Comparison of ENCODE assay signal across 20 cellular contexts in the genomic region with DNA sequence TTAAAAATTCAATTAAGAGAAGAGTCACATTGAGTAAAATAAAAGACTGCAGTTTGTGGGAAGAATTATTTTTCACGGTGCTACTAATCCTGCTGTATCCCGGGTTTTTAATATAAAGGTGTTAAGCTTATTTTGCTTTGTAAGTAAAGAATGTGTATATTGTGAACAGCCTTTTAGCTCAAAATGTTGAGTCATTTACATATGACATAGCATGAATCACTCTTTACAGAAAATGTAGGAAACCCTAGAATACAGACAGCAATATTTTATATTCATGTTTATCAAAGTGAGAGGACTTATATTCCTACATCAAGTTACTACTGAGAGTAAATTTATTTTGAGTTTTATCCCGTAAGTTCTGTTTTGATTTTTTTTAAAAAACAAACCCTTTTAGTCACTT. TPM values are rescaled to one million over a fixed set of nuclear protein-coding genes. Genes with fewer than 3 reads are reported as not detected.
"Had no signal": no experiment of that assay in that cellular context is flagged by ENCODE, and none has a peak within 500 bp of the region (broad histone marks: within the 10 kb centered on the region; RNA-seq: fewer than 3 reads in every experiment).

No MANE protein-coding gene starts in this region.

- H3K9me3 ChIP-seq: esophagus squamous epithelium, lower lobe of right lung, testis, upper lobe of left lung had no signal

- FAIRE-seq: keratinocyte had no signal

- H3K9ac ChIP-seq: parathyroid adenoma had no signal

- H3K4me1 ChIP-seq: esophagus squamous epithelium, lower lobe of right lung, parathyroid adenoma, testis, upper lobe of left lung had no signal

- H3K27ac ChIP-seq: brain microvascular endothelial cell, esophagus squamous epithelium, lower lobe of right lung, parathyroid adenoma, testis, upper lobe of left lung had no signal

- H3K4me3 ChIP-seq: esophagus squamous epithelium, lower lobe of right lung, testis, upper lobe of left lung had no signal

- ATAC-seq: activated CD8-positive, alpha-beta T cell treated with anti-CD3 and anti-CD28 coated beads, Interleukin-2, amount 10 ng/mL, durations not matched to agents 7 days and 5 days; lower lobe of right lung; natural killer cell; sciatic nerve; stimulated activated memory B cell treated with anti-CD40 and anti-IgM and Interleukin-4, amounts not matched to agents 10 μg/mL and 1 μg/mL and 100 μg/mL, for 72 hours had no signal

- H2AFZ ChIP-seq: parathyroid adenoma had no signal

- H3K36me3 ChIP-seq: brain microvascular endothelial cell, esophagus squamous epithelium, lower lobe of right lung, upper lobe of left lung had no signal

- H3K79me2 ChIP-seq: parathyroid adenoma had no signal

- DNase-seq: activated CD4-positive, alpha-beta T cell treated with anti-CD3 and anti-CD28 coated beads, Interleukin-2, amount 10 ng/mL, durations not matched to agents 7 days and 5 days; activated CD8-positive, alpha-beta T cell treated with anti-CD3 and anti-CD28 coated beads, Interleukin-2, amount 10 ng/mL, durations not matched to agents 7 days and 5 days; activated naive CD4-positive, alpha-beta T cell treated with anti-CD3 and anti-CD28 coated beads for 36 hours; activated T-cell treated with anti-CD3 and anti-CD28 coated beads, Interleukin-2, amount 50 U/mL, for 24 hours; aorta; brain microvascular endothelial cell; cerebellar nuclear complex; effector CD8-positive, alpha-beta T cell; esophagus squamous epithelium; glutamatergic neuron; hippocampal formation; lower lobe of right lung; natural killer cell; stimulated activated CD4-positive, alpha-beta T cell treated with anti-CD3 and anti-CD28 coated beads, Interleukin-4, amount 100 ng/mL, for 4 hours; testis; upper lobe of left lung had no signal

- H3K27me3 ChIP-seq: brain microvascular endothelial cell, esophagus squamous epithelium, testis, upper lobe of left lung had no signal

RNA-seq across cellular contexts. Expression of a gene that starts 39.7 kb away (rescaled TPM):
- total RNA-seq: activated CD4-positive, alpha-beta T cell treated with anti-CD3 and anti-CD28 coated beads, Interleukin-2, amount 10 ng/mL, durations not matched to agents 7 days and 5 days; activated CD8-positive, alpha-beta T cell treated with anti-CD3 and anti-CD28 coated beads, Interleukin-2, amount 10 ng/mL, durations not matched to agents 7 days and 5 days; activated naive CD4-positive, alpha-beta T cell treated with anti-CD3 and anti-CD28 coated beads for 36 hours; aorta; esophagus squamous epithelium; natural killer cell had no signal
- polyA plus RNA-seq: aorta, keratinocyte had no signal
